12 cellular contexts compared by ENCODE assay signal in genomic region chr11:405323-405975, GRCh38. TPM values are rescaled to one million over a fixed set of nuclear protein-coding genes. Genes with fewer than 3 reads are reported as not detected.
A peak's percentile ranks its signal among the peaks of the same experiment; 100 is the strongest.
DNase-seq lines count a peak whose midpoint lies in the region; ATAC-seq and TF ChIP-seq lines count a peak whose summit lies in the region.
"Had no signal": no experiment of that assay in that cellular context is flagged by ENCODE, and none has a peak within 500 bp of the region (broad histone marks: within the 10 kb centered on the region; RNA-seq: fewer than 3 reads in every experiment).

No MANE protein-coding gene starts in this region.

- H3K27me3 Mint-ChIP-seq in GM23338 (ENCODE audit: insufficient read depth, low read depth, poor library complexity) (peaks cover 8% of the 10 kb centered on the region), progenitor cell of endocrine pancreas (no peaks in the 10 kb centered on the region)

- no peaks in the 10 kb centered on the region for H3K36me3 ChIP-seq in GM23338 (ENCODE audit: insufficient read depth)
- H3K36me3 ChIP-seq in effector memory CD4-positive, alpha-beta T cell (ENCODE audit: control insufficient read depth, insufficient read depth, low read length), result peaks cover 14% of the 10 kb centered on the region
- H3K36me3 ChIP-seq: adrenal gland had no signal

- no peaks in the 10 kb centered on the region; the same call in 2 of the 3 replicates for H3K4me1 Mint-ChIP-seq in GM23338
- peaks cover 3% of the 10 kb centered on the region for H3K4me1 Mint-ChIP-seq in progenitor cell of endocrine pancreas (ENCODE audit: low read depth)

- TF ChIP-seq CTCF in GM23338 (conservative IDR thresholded peaks at IDR 0.05; ENCODE audit: low read depth in 2 of 2) (peak in 1 of 2 experiments; percentile 56; a peak in 2 of 4 replicates), VCaP (conservative IDR thresholded peaks at IDR 0.05) (0 out of 2 replicates have a peak, but pooled peaks have one; percentile 13), progenitor cell of endocrine pancreas (IDR thresholded peaks at IDR 0.05; ENCODE audit: unreplicated experiment) (no peak)

- no peak overlapping the region; the same call in 1 of the 2 replicates for H3K4me2 ChIP-seq in GM23338

- no peak overlapping the region for H2AFZ ChIP-seq in GM23338

- H4K20me1 ChIP-seq in GM23338 (replicated peaks; ENCODE audit: insufficient read depth), result no peaks in the 10 kb centered on the region; the same call in 1 of the 2 replicates

- H3K9me3 ChIP-seq in effector memory CD4-positive, alpha-beta T cell (ENCODE audit: control insufficient read depth, low read length), result no peaks in the 10 kb centered on the region
- H3K9me3 ChIP-seq: adrenal gland had no signal

- H3K36me3 Mint-ChIP-seq in GM23338 (ENCODE audit: low read depth) (no peaks in the 10 kb centered on the region; the same call in 2 of the 3 replicates), progenitor cell of endocrine pancreas (ENCODE audit: insufficient read depth) (peaks cover 4% of the 10 kb centered on the region)

- H3K4me3 ChIP-seq in GM23338, result no peak overlapping the region
- no peak overlapping the region for H3K4me3 ChIP-seq in effector memory CD4-positive, alpha-beta T cell (ENCODE audit: insufficient read depth, low read depth, low read length, poor library complexity, severe bottlenecking)

- H3K79me2 ChIP-seq in GM23338 (replicated peaks; ENCODE audit: insufficient read depth), result no peaks in the 10 kb centered on the region

- H3K9me2 ChIP-seq in GM23338 (ENCODE audit: insufficient read depth), result no peaks in the 10 kb centered on the region

- peak overlapping the region; percentile 38; the same call in 2 of the 3 replicates for H3K4me3 Mint-ChIP-seq in GM23338
- H3K4me3 Mint-ChIP-seq in progenitor cell of endocrine pancreas (ENCODE audit: low read depth), result no peak overlapping the region

- no peak overlapping the region for H3K27ac Mint-ChIP-seq in GM23338
- H3K27ac Mint-ChIP-seq in progenitor cell of endocrine pancreas, result peak overlapping the region; percentile 64

- no peaks in the 10 kb centered on the region for H3K4me1 ChIP-seq in GM23338 (ENCODE audit: insufficient read depth)
- H3K4me1 ChIP-seq in effector memory CD4-positive, alpha-beta T cell (ENCODE audit: control insufficient read depth, insufficient read depth, low read length, poor library complexity, severe bottlenecking), result peaks cover 19% of the 10 kb centered on the region

- H3K9me3 Mint-ChIP-seq in GM23338, result peaks cover 10% of the 10 kb centered on the region; the same call in 2 of the 3 replicates
- no peaks in the 10 kb centered on the region for H3K9me3 Mint-ChIP-seq in progenitor cell of endocrine pancreas (ENCODE audit: low read depth)

- DNase-seq in GM23338 (ENCODE audit: low spot score), result no peak
- peak; percentile 29 for DNase-seq in globus pallidus (ENCODE audit: low spot score)
- no peak for DNase-seq in progenitor cell of endocrine pancreas (ENCODE audit: low spot score, unreplicated experiment)
- no peak for DNase-seq in effector memory CD4-positive, alpha-beta T cell
- DNase-seq in superior temporal gyrus (ENCODE audit: extremely low spot score), result no peak
- no peak for DNase-seq in GM03348 (ENCODE audit: low spot score)
- no peak for DNase-seq in NCI-H2029 (lab: John Stamatoyannopoulos, UW)
- DNase-seq: NCI-H2081; stimulated activated naive CD4-positive, alpha-beta T cell had no signal

- H3K27ac ChIP-seq in GM23338 (ENCODE audit: low read depth), result no peak overlapping the region
- no peak overlapping the region for H3K27ac ChIP-seq in VCaP
- H3K27ac ChIP-seq in effector memory CD4-positive, alpha-beta T cell (ENCODE audit: insufficient read depth, low read length, poor library complexity, severe bottlenecking), result no peak overlapping the region
- H3K27ac ChIP-seq: adrenal gland had no signal

- peak; percentile 6; the same call in 2 of the 3 replicates for ATAC-seq in GM23338

- H3K27me3 ChIP-seq in GM23338 (ENCODE audit: insufficient read depth), result no peaks in the 10 kb centered on the region
- H3K27me3 ChIP-seq in effector memory CD4-positive, alpha-beta T cell (replicated peaks; ENCODE audit: control insufficient read depth, insufficient read depth, low read length, poor library complexity, severe bottlenecking), result no peaks in the 10 kb centered on the region

- H3F3A ChIP-seq in GM23338 (replicated peaks; ENCODE audit: low read depth), result no peaks in the 10 kb centered on the region

TF ChIP-seq in GM23338, 12 proteins besides CTCF, POLR2A, EP300 and RAD21 (continues in another document):
- no peak for TF ChIP-seq EZH2 (IDR thresholded peaks at IDR 0.05; ENCODE audit: low read depth, unreplicated experiment)
- TF ChIP-seq POLR2AphosphoS5 (IDR thresholded peaks at IDR 0.05; ENCODE audit: low read depth), result no peak
- TF ChIP-seq STAT1 (IDR thresholded peaks at IDR 0.05; ENCODE audit: unreplicated experiment), result no peak
- no peak for TF ChIP-seq REST (IDR thresholded peaks at IDR 0.05; ENCODE audit: unreplicated experiment)
- TF ChIP-seq EZH2phosphoT487 (IDR thresholded peaks at IDR 0.05; ENCODE audit: unreplicated experiment), result no peak
- no peak for TF ChIP-seq JUNB (IDR thresholded peaks at IDR 0.05; ENCODE audit: unreplicated experiment)
- TF ChIP-seq ETS1 (IDR thresholded peaks at IDR 0.05), result no peak
- no peak for TF ChIP-seq ZNF114 (CRISPR knock-in tag; IDR thresholded peaks at IDR 0.05)
- TF ChIP-seq ZNF331 (CRISPR knock-in tag; IDR thresholded peaks at IDR 0.05; ENCODE audit: low read depth), result no peak

RNA-seq across cellular contexts. Expression of gene SIGIRR, which starts 9.3 kb away (rescaled TPM):
- 59.1 and 63.0 TPM in 2 replicates for total RNA-seq in GM23338 (2014; rRNA removed; shearing (Covaris generic))
- polyA plus RNA-seq in GM23338 (2016; fragmentation: Nextera tagmentation; extraction: Ambion mirVana), result 72.2 and 96.2 TPM in 2 replicates
- total RNA-seq in progenitor cell of endocrine pancreas, result 111 and 117 TPM in 2 replicates

RNA-seq across cellular contexts. Expression of gene PKP3, which starts 11.4 kb away (rescaled TPM):
- total RNA-seq in GM23338 (2014; rRNA removed; shearing (Covaris generic)), result 18.7 and 23.0 TPM in 2 replicates
- polyA plus RNA-seq in GM23338 (2016; fragmentation: Nextera tagmentation; extraction: Ambion mirVana), result 6.1 and 7.2 TPM in 2 replicates
- 55.9 and 56.9 TPM in 2 replicates for total RNA-seq in progenitor cell of endocrine pancreas
- total RNA-seq: T-helper 1 cell treated with Interleukin-12 subunit alpha and Interleukin-12 subunit beta and Interleukin-4 antibody, amounts not matched to agents 30 ng/mL and 1 ng/mL, for 36 hours had no signal

RNA-seq across cellular contexts. Expression of gene B4GALNT4, which starts 36.1 kb away (rescaled TPM):
- total RNA-seq in GM23338 (2014; rRNA removed; shearing (Covaris generic)), result 55.2 and 92.6 TPM in 2 replicates
- 49.9 and 53.5 TPM in 2 replicates for polyA plus RNA-seq in GM23338 (2016; fragmentation: Nextera tagmentation; extraction: Ambion mirVana)
- 277 and 294 TPM in 2 replicates for total RNA-seq in progenitor cell of endocrine pancreas

RNA-seq across cellular contexts. Expression of gene ANO9, which starts 36.4 kb away (rescaled TPM):
- 6.5 and 10.2 TPM in 2 replicates for total RNA-seq in GM23338 (2014; rRNA removed; shearing (Covaris generic))
- 7.5 and 9.0 TPM in 2 replicates for polyA plus RNA-seq in GM23338 (2016; fragmentation: Nextera tagmentation; extraction: Ambion mirVana)
- total RNA-seq in progenitor cell of endocrine pancreas, result 31.0 and 34.6 TPM in 2 replicates

RNA-seq across cellular contexts. Expression of gene PTDSS2, which starts 44.6 kb away (rescaled TPM):
- total RNA-seq in GM23338 (2014; rRNA removed; shearing (Covaris generic)), result 46.6 and 145 TPM in 2 replicates
- 22.7 and 23.8 TPM in 2 replicates for polyA plus RNA-seq in GM23338 (2016; fragmentation: Nextera tagmentation; extraction: Ambion mirVana)
- total RNA-seq in progenitor cell of endocrine pancreas, result 48.2 and 50.4 TPM in 2 replicates
